In genomic region chr1:184866991-184867788, GRCh38 we compare ENCODE assay signal across 8 cellular contexts.
DNase-seq lines count a peak whose midpoint lies in the region; ATAC-seq and TF ChIP-seq lines count a peak whose summit lies in the region.

No MANE protein-coding gene starts in this region.

- no peak overlapping the region for H3K4me3 ChIP-seq in epithelial cell of esophagus (ENCODE audit: low read length)

- peak; percentile 92 for ATAC-seq in GM19324 (IDR thresholded peaks at IDR 0.05; ENCODE audit: low FRiP score, unreplicated experiment)
- peak; percentile 88 for ATAC-seq in HG03378 (IDR thresholded peaks at IDR 0.05; ENCODE audit: unreplicated experiment)

- peak; percentile 42 for DNase-seq in AG08396 (ENCODE audit: low spot score)
- DNase-seq in activated CD4-positive, CD25-positive, alpha-beta regulatory T cell treated with anti-CD3 and anti-CD28 coated beads, Interleukin-2, amount 50 U/mL, for 72 hours: peak; percentile 46
- DNase-seq in epithelial cell of esophagus (ENCODE audit: low read depth): peak; percentile 90
- peak; percentile 78 for DNase-seq in smooth muscle cell of the brain vasculature (ENCODE audit: low read depth, low spot score)
- DNase-seq in DMS53 (lab: John Stamatoyannopoulos, UW): no peak
- no peak for DNase-seq in NCI-H2171 treated with DMSO at 0.1 percent for 48 hours (lab: John Stamatoyannopoulos, UW)

- no peak for TF ChIP-seq CTCF in epithelial cell of esophagus (IDR thresholded peaks at IDR 0.05; ENCODE audit: insufficient read depth, low read depth, low read length, missing control alignments)

Comparison
In these comparisons a context has a peak if more than half of its experiments do, and no peak if none do; other contexts are left out.
1. DNase-seq: peak in AG08396 (single experiment), activated CD4-positive, CD25-positive, alpha-beta regulatory T cell treated with anti-CD3 and anti-CD28 coated beads, Interleukin-2, amount 50 U/mL, for 72 hours (single experiment), epithelial cell of esophagus (single experiment) and smooth muscle cell of the brain vasculature (single experiment); none in DMS53 (single experiment) and NCI-H2171 treated with DMSO at 0.1 percent for 48 hours (single experiment).